18 cellular contexts compared by ENCODE assay signal in genomic region chr10:3514691-3515090, GRCh38.
DNase-seq lines count a peak whose midpoint lies in the region; ATAC-seq and TF ChIP-seq lines count a peak whose summit lies in the region.
"Had no signal": no experiment of that assay in that cellular context is flagged by ENCODE, and none has a peak within 500 bp of the region (broad histone marks: within the 10 kb centered on the region; RNA-seq: fewer than 3 reads in every experiment).

No MANE protein-coding gene starts in this region.

- H3K4me1 ChIP-seq in heart right ventricle: peaks cover 0 to 20% (median 6%) of the 10 kb centered on the region in 9 donors
- H3K4me1 ChIP-seq: HAP-1 had no signal

- peaks cover 2% of the 10 kb centered on the region; the same call in 1 of the 2 replicates for H3K36me3 Mint-ChIP-seq in WTC11
- peaks cover 24% of the 10 kb centered on the region for H3K36me3 Mint-ChIP-seq in glutamatergic neuron (ENCODE audit: unreplicated experiment)
- peaks cover 5% of the 10 kb centered on the region for H3K36me3 Mint-ChIP-seq in neural crest cell (ENCODE audit: low read depth)
- H3K36me3 Mint-ChIP-seq: CD4-positive, alpha-beta memory T cell had no signal

- intact Hi-C loops in heart right ventricle (cut with DNase I): loop anchor here in 1 of 10 donors (5.0 kb wide), 1 partner anchor 47 kb away; no protein-coding TSS in a partner anchor
- intact Hi-C loops in Right ventricle myocardium inferior (cut with DNase I): loop anchor here (5.0 kb wide), 1 partner anchor 233 kb away; no protein-coding TSS in a partner anchor

- no peaks in the 10 kb centered on the region for H3K27me3 ChIP-seq in heart right ventricle

- peaks cover 0 to 3% (median 0%) of the 10 kb centered on the region in 11 donors for H3K9me3 ChIP-seq in heart right ventricle
- H3K9me3 ChIP-seq: HAP-1 had no signal

- POLR2A ChIA-PET in WTC11 (lab: Charles Lee): no interaction called here

- no peaks in the 10 kb centered on the region for H3K27me3 Mint-ChIP-seq in WTC11 (ENCODE audit: low read depth)
- peaks cover 1% of the 10 kb centered on the region for H3K27me3 Mint-ChIP-seq in glutamatergic neuron (ENCODE audit: unreplicated experiment)
- no peaks in the 10 kb centered on the region for H3K27me3 Mint-ChIP-seq in neural crest cell (ENCODE audit: low read depth)

- peaks cover 9% of the 10 kb centered on the region for H3K9me3 Mint-ChIP-seq in WTC11
- peaks cover 7% of the 10 kb centered on the region for H3K9me3 Mint-ChIP-seq in glutamatergic neuron (ENCODE audit: unreplicated experiment)
- peaks cover 6% of the 10 kb centered on the region for H3K9me3 Mint-ChIP-seq in neural crest cell

- DNase-seq in heart right ventricle (no peak), Right ventricle myocardium inferior (ENCODE audit: missing footprints) (no peak), WTC11 (ENCODE audit: low spot score) (no peak), glutamatergic neuron (no peak), neural crest cell (ENCODE audit: low read depth, low spot score) (no peak), middle frontal gyrus (ENCODE audit: extremely low spot score, low spot score) (no peak)
- DNase-seq in effector CD4-positive, alpha-beta T cell: no peak
- DNase-seq: C1 segment of cervical spinal cord; Calu3; CD4-positive, alpha-beta memory T cell; COR-L47; DMS53; DMS79 treated with DMSO at 0.1 percent for 48 hours; GF-D8; GOT3; HFFc6 had no signal

- peaks cover 7% of the 10 kb centered on the region for H3K4me1 Mint-ChIP-seq in WTC11
- H3K4me1 Mint-ChIP-seq in glutamatergic neuron (ENCODE audit: low read depth, unreplicated experiment): peaks cover 7% of the 10 kb centered on the region
- H3K4me1 Mint-ChIP-seq in neural crest cell: peaks cover 58% of the 10 kb centered on the region

- WGBS in heart right ventricle, 2 donors: 59 to 60% methylated on average over 7 of the region's 7 CpGs

- TF ChIP-seq CTCF in heart right ventricle (IDR thresholded peaks at IDR 0.05): no peak
- no peak for TF ChIP-seq CTCF in WTC11 (IDR thresholded peaks at IDR 0.05)
- TF ChIP-seq CTCF in glutamatergic neuron (IDR thresholded peaks at IDR 0.05; ENCODE audit: partially characterized antibody, unreplicated experiment): no peak
- TF ChIP-seq CTCF in neural crest cell (conservative IDR thresholded peaks at IDR 0.05): no peak

- peak overlapping the region in 3 of 10 donors; percentile 34 to 76 (median 56) for H3K27ac ChIP-seq in heart right ventricle

- H3K27ac Mint-ChIP-seq in WTC11: 0 out of 2 replicates have a peak overlapping the region, but pooled peaks have one; percentile 18
- H3K27ac Mint-ChIP-seq in glutamatergic neuron (ENCODE audit: unreplicated experiment): no peak overlapping the region
- peak overlapping the region; percentile 10 for H3K27ac Mint-ChIP-seq in neural crest cell (ENCODE audit: unreplicated experiment)
- H3K27ac Mint-ChIP-seq: CD4-positive, alpha-beta memory T cell; HFFc6 had no signal

- H3K4me3 Mint-ChIP-seq in WTC11 (no peak overlapping the region), glutamatergic neuron (ENCODE audit: unreplicated experiment) (peak overlapping the region; percentile 11), neural crest cell (no peak overlapping the region)
- H3K4me3 Mint-ChIP-seq: CD4-positive, alpha-beta memory T cell; HFFc6 had no signal

- ATAC-seq in heart right ventricle (peak in 7 of 8 donors; percentile 41 to 73 (median 66)), Right ventricle myocardium inferior (no peak), WTC11 (no peak), GM21576 (IDR thresholded peaks at IDR 0.05; ENCODE audit: unreplicated experiment) (no peak)

- H3K36me3 ChIP-seq in heart right ventricle: no peaks in the 10 kb centered on the region
- H3K36me3 ChIP-seq: HAP-1 had no signal

- H3K4me3 ChIP-seq in heart right ventricle: peak overlapping the region in 4 of 10 donors; percentile 8 to 30 (median 18)
- H3K4me3 ChIP-seq: HAP-1 had no signal

- CTCF ChIA-PET in WTC11 (lab: Charles Lee): no interaction called here

TF ChIP-seq in WTC11, 78 proteins besides CTCF, POLR2A, EP300 and RAD21:
- TF ChIP-seq TCF7 (CRISPR knock-in tag; IDR thresholded peaks at IDR 0.05; ENCODE audit: low read depth): no peak
- no peak for TF ChIP-seq ZNF263 (CRISPR knock-in tag; IDR thresholded peaks at IDR 0.05; ENCODE audit: low read depth)
- TF ChIP-seq TEAD1 (CRISPR knock-in tag; IDR thresholded peaks at IDR 0.05): no peak
- no peak for TF ChIP-seq PRRX2 (CRISPR knock-in tag; IDR thresholded peaks at IDR 0.05)
- no peak for TF ChIP-seq ZNF138 (CRISPR knock-in tag; conservative IDR thresholded peaks at IDR 0.05)
- no peak for TF ChIP-seq ELF4 (CRISPR knock-in tag; IDR thresholded peaks at IDR 0.05; ENCODE audit: low read depth)
- no peak for TF ChIP-seq OVOL2 (CRISPR knock-in tag; IDR thresholded peaks at IDR 0.05; ENCODE audit: borderline replicate concordance)
- TF ChIP-seq USF2 (CRISPR knock-in tag; IDR thresholded peaks at IDR 0.05): no peak
- no peak for TF ChIP-seq E2F5 (CRISPR knock-in tag; IDR thresholded peaks at IDR 0.05)
- TF ChIP-seq GABPB1 (CRISPR knock-in tag; IDR thresholded peaks at IDR 0.05): no peak

Comparison
In these comparisons a context has a peak if more than half of its experiments do, and no peak if none do; other contexts are left out.
1. ATAC-seq: peak in heart right ventricle (7 of 8); none in Right ventricle myocardium inferior (single experiment), WTC11 (single experiment) and GM21576 (single experiment).